ENCODE assay signal across 22 cellular contexts in the genomic region with DNA sequence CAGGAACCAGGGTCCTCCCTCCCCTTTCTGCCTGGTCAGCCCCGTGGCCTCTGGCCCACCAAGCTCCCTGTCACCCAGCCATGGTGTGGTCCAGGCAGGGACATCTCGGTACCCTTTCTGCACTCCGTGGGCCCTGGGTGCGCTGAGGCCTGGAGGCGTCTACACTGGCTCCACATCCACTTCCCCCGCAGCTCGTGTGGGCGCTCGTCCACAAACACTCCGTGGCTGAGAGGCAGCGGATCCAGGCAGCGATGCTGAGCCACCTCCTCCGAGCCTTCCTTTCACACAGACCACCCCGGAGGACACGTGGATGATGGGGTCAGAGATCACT. TPM values are rescaled to one million over a fixed set of nuclear protein-coding genes. Genes with fewer than 3 reads are reported as not detected.
"Had no signal": no experiment of that assay in that cellular context is flagged by ENCODE, and none has a peak within 500 bp of the region (broad histone marks: within the 10 kb centered on the region; RNA-seq: fewer than 3 reads in every experiment).

No MANE protein-coding gene starts in this region.

- H3K9me3 Mint-ChIP-seq: memory B cell; natural killer cell; stimulated activated naive CD8-positive, alpha-beta T cell treated with anti-CD3 and anti-CD28 coated beads, Interleukin-15, amount 100 ng/mL, for 72 hours had no signal

- DNase-seq: dorsolateral prefrontal cortex; effector CD4-positive, alpha-beta T cell; foreskin fibroblast; gastrocnemius medialis; head of caudate nucleus; natural killer cell; stimulated activated CD4-positive, alpha-beta T cell treated with anti-CD3 and anti-CD28 coated beads, Interleukin-2, amount 100 ng/mL, for 48 hours; stimulated activated naive CD4-positive, alpha-beta T cell; stimulated activated naive CD8-positive, alpha-beta T cell treated with anti-CD3 and anti-CD28 coated beads, Interleukin-15, amount 100 ng/mL, for 72 hours; transverse colon; uterus had no signal

- H3K9ac ChIP-seq: parathyroid adenoma had no signal

- H3K4me3 ChIP-seq: dorsolateral prefrontal cortex, gastrocnemius medialis, lung, suprapubic skin, transverse colon, upper lobe of right lung, uterus had no signal

- H3K36me3 ChIP-seq: uterus had no signal

- H3K4me1 ChIP-seq: gastrocnemius medialis, suprapubic skin, upper lobe of right lung, uterus had no signal

- H3K27ac Mint-ChIP-seq: memory B cell; natural killer cell; progenitor cell of endocrine pancreas; stimulated activated naive CD8-positive, alpha-beta T cell treated with anti-CD3 and anti-CD28 coated beads, Interleukin-15, amount 100 ng/mL, for 72 hours had no signal

- H3K36me3 Mint-ChIP-seq: natural killer cell had no signal

- H3K79me2 ChIP-seq: parathyroid adenoma had no signal

- H3K27me3 ChIP-seq: dorsolateral prefrontal cortex, gastrocnemius medialis, neutrophil, suprapubic skin, transverse colon, upper lobe of right lung, uterus had no signal

- H3K27me3 Mint-ChIP-seq: memory B cell; progenitor cell of endocrine pancreas; stimulated activated naive CD8-positive, alpha-beta T cell treated with anti-CD3 and anti-CD28 coated beads, Interleukin-15, amount 100 ng/mL, for 72 hours had no signal

- H3K4me1 Mint-ChIP-seq: natural killer cell; stimulated activated naive CD8-positive, alpha-beta T cell treated with anti-CD3 and anti-CD28 coated beads, Interleukin-15, amount 100 ng/mL, for 72 hours had no signal

- H3K9me3 ChIP-seq: gastrocnemius medialis, neutrophil, suprapubic skin, transverse colon, upper lobe of right lung, uterus had no signal

- H3K27ac ChIP-seq: epithelial cell of prostate, gastrocnemius medialis, neutrophil, parathyroid adenoma, suprapubic skin, transverse colon, upper lobe of right lung, uterus had no signal

- H2AFZ ChIP-seq: parathyroid adenoma had no signal

- H3K4me3 Mint-ChIP-seq: memory B cell; natural killer cell; stimulated activated naive CD8-positive, alpha-beta T cell treated with anti-CD3 and anti-CD28 coated beads, Interleukin-15, amount 100 ng/mL, for 72 hours had no signal

- FAIRE-seq: colon, keratinocyte had no signal

RNA-seq across cellular contexts. Expression of a gene that starts 49.1 kb away (rescaled TPM):
- polyA plus RNA-seq: neural cell had no signal
